Comparison of ENCODE assay signal across 8 cellular contexts in genomic region chr12:95473440-95473946, GRCh38. TPM values are rescaled to one million over a fixed set of nuclear protein-coding genes. Genes with fewer than 3 reads are reported as not detected.
A peak's percentile ranks its signal among the peaks of the same experiment; 100 is the strongest.
DNase-seq lines count a peak whose midpoint lies in the region; ATAC-seq and TF ChIP-seq lines count a peak whose summit lies in the region.

No MANE protein-coding gene starts in this region.

- H3K4me1 Mint-ChIP-seq in activated T-helper 2 cell treated with anti-CD3 and anti-CD28 coated beads, Interferon-gamma antibody, Interleukin-2, Interleukin-4, amounts not matched to agents 10 μg/mL and 5 μg/mL and 100 μg/mL, durations not matched to agents 14 hours and 24 hours and 36 hours (ENCODE audit: low read depth), result peaks cover 27% of the 10 kb centered on the region

- H3K9me3 ChIP-seq in neuronal stem cell (replicated peaks in 1 of 2; ENCODE audit: control insufficient read depth in 2 of 2, insufficient read depth in 1 of 2, low read depth in 1 of 2, low read length in 2 of 2), result no peaks in the 10 kb centered on the region

- no peak overlapping the region for H2AK5ac ChIP-seq in neuronal stem cell (ENCODE audit: low read depth, low read length)

- WGBS in neuronal stem cell (ENCODE audit: extremely low coverage in 2 of 2, insufficient read length in 2 of 2, insufficient replicate concordance in 1 of 2), 2 donors, result no CpG with 5 or more reads among the region's 25 CpGs

- H3K18ac ChIP-seq in neuronal stem cell (ENCODE audit: low read length), result no peak overlapping the region

- peaks cover 7 to 31% of the 10 kb centered on the region in 2 donors for H3K36me3 ChIP-seq in neuronal stem cell (replicated peaks in 1 of 2; ENCODE audit: control insufficient read depth in 2 of 2, insufficient read depth in 2 of 2, low read length in 2 of 2)

- no peaks in the 10 kb centered on the region for H3K9me3 Mint-ChIP-seq in activated T-helper 2 cell treated with anti-CD3 and anti-CD28 coated beads, Interferon-gamma antibody, Interleukin-2, Interleukin-4, amounts not matched to agents 10 μg/mL and 5 μg/mL and 100 μg/mL, durations not matched to agents 14 hours and 24 hours and 36 hours

- no peak for TF ChIP-seq CTCF in foreskin keratinocyte (conservative IDR thresholded peaks at IDR 0.05)

- no peak overlapping the region for H2BK12ac ChIP-seq in neuronal stem cell (ENCODE audit: low read length)

- H3K14ac ChIP-seq in neuronal stem cell (ENCODE audit: low read length), result no peak overlapping the region

- peak overlapping the region; percentile 100 for H3K4me3 Mint-ChIP-seq in activated T-helper 2 cell treated with anti-CD3 and anti-CD28 coated beads, Interferon-gamma antibody, Interleukin-2, Interleukin-4, amounts not matched to agents 10 μg/mL and 5 μg/mL and 100 μg/mL, durations not matched to agents 14 hours and 24 hours and 36 hours (ENCODE audit: low read depth)

- peak; percentile 16 for ATAC-seq in GM18519 (IDR thresholded peaks at IDR 0.05; ENCODE audit: low FRiP score, unreplicated experiment)
- peak; percentile 32 for ATAC-seq in HG03039 (IDR thresholded peaks at IDR 0.05; ENCODE audit: unreplicated experiment)
- peak; percentile 40 for ATAC-seq in foreskin keratinocyte

- H3K4ac ChIP-seq in neuronal stem cell (ENCODE audit: low read length), result no peak overlapping the region

- H2BK15ac ChIP-seq in neuronal stem cell (ENCODE audit: low read length), result no peak overlapping the region

- H2AFZ ChIP-seq in neuronal stem cell (ENCODE audit: low read length), result peak overlapping the region; percentile 84

- H3K4me3 ChIP-seq in neuronal stem cell (ENCODE audit: low read length in 2 of 2), result peak overlapping the region; percentile 90 to 97

- H3K27me3 ChIP-seq in foreskin keratinocyte (no peaks in the 10 kb centered on the region), neuronal stem cell (ENCODE audit: control insufficient read depth in 3 of 3, insufficient read depth in 3 of 3, low read depth in 1 of 3, low read length in 3 of 3) (peaks cover 0 to 8% (median 0%) of the 10 kb centered on the region in 3 experiments)

- peaks cover 43% of the 10 kb centered on the region for H3K36me3 Mint-ChIP-seq in activated T-helper 2 cell treated with anti-CD3 and anti-CD28 coated beads, Interferon-gamma antibody, Interleukin-2, Interleukin-4, amounts not matched to agents 10 μg/mL and 5 μg/mL and 100 μg/mL, durations not matched to agents 14 hours and 24 hours and 36 hours (ENCODE audit: low read depth)

- no peak overlapping the region for H2BK5ac ChIP-seq in neuronal stem cell (ENCODE audit: low read length)

- H3K79me1 ChIP-seq in neuronal stem cell (ENCODE audit: low read depth, low read length), result peaks cover 5% of the 10 kb centered on the region

- H2BK120ac ChIP-seq in neuronal stem cell (ENCODE audit: low read depth, low read length), result no peak overlapping the region

- H3K4me2 ChIP-seq in neuronal stem cell (ENCODE audit: insufficient read depth, low read length, poor library complexity, severe bottlenecking), result peak overlapping the region; percentile 73

- H4K91ac ChIP-seq in neuronal stem cell (ENCODE audit: low read depth, low read length, poor library complexity), result no peak overlapping the region

- H4K8ac ChIP-seq in neuronal stem cell (ENCODE audit: low read depth, low read length), result no peak overlapping the region

- peak overlapping the region; percentile 99 for H3K27ac Mint-ChIP-seq in activated T-helper 2 cell treated with anti-CD3 and anti-CD28 coated beads, Interferon-gamma antibody, Interleukin-2, Interleukin-4, amounts not matched to agents 10 μg/mL and 5 μg/mL and 100 μg/mL, durations not matched to agents 14 hours and 24 hours and 36 hours

- DNase-seq in Ammon's horn (ENCODE audit: low spot score) (peak; percentile 53), NCI-H446 treated with DMSO at 0.1 percent for 48 hours (lab: John Stamatoyannopoulos, UW) (peak; percentile 6), foreskin keratinocyte (peak; percentile 39 to 71), neuronal stem cell (ENCODE audit: low spot score) (peak; percentile 17), middle frontal gyrus (ENCODE audit: extremely low spot score, low spot score) (no peak)
- peak; percentile 12 for DNase-seq in activated T-helper 2 cell treated with anti-CD3 and anti-CD28 coated beads, Interferon-gamma antibody, Interleukin-2, Interleukin-4, amounts not matched to agents 10 μg/mL and 5 μg/mL and 100 μg/mL, durations not matched to agents 14 hours and 24 hours and 36 hours (ENCODE audit: low spot score)

- H3K27me3 Mint-ChIP-seq in activated T-helper 2 cell treated with anti-CD3 and anti-CD28 coated beads, Interferon-gamma antibody, Interleukin-2, Interleukin-4, amounts not matched to agents 10 μg/mL and 5 μg/mL and 100 μg/mL, durations not matched to agents 14 hours and 24 hours and 36 hours (ENCODE audit: low read depth), result no peaks in the 10 kb centered on the region

- H3K9ac ChIP-seq in neuronal stem cell (ENCODE audit: low read depth, low read length, poor library complexity), result peak overlapping the region; percentile 78

- peak overlapping the region; percentile 84 for H3K27ac ChIP-seq in foreskin keratinocyte
- H3K27ac ChIP-seq in neuronal stem cell (replicated peaks; ENCODE audit: low read length), result peak overlapping the region; percentile 51

- peak overlapping the region; percentile 19 for H3K23ac ChIP-seq in neuronal stem cell (ENCODE audit: low read depth, low read length, poor library complexity)

- no peaks in the 10 kb centered on the region for H3K4me1 ChIP-seq in foreskin keratinocyte
- peaks cover 4 to 5% of the 10 kb centered on the region in 2 donors for H3K4me1 ChIP-seq in neuronal stem cell (ENCODE audit: control insufficient read depth in 2 of 2, insufficient read depth in 1 of 2, low read depth in 1 of 2, low read length in 2 of 2)

- intact Hi-C loops in activated T-helper 2 cell treated with anti-CD3 and anti-CD28 coated beads, Interferon-gamma antibody, Interleukin-2, Interleukin-4, amounts not matched to agents 10 μg/mL and 5 μg/mL and 100 μg/mL, durations not matched to agents 14 hours and 24 hours and 36 hours (cut with micrococcal nuclease), result loop anchor here (1.0 to 10.0 kb wide), 3 partner anchors 74 to 1431 kb away; partner anchors contain the start of genes FGD6, NEDD1 and VEZT

RNA-seq across cellular contexts. Expression of gene METAP2, which starts 0.5 kb away (rescaled TPM):
- total RNA-seq in activated T-helper 2 cell treated with anti-CD3 and anti-CD28 coated beads, Interferon-gamma antibody, Interleukin-2, Interleukin-4, amounts not matched to agents 10 μg/mL and 5 μg/mL and 100 μg/mL, durations not matched to agents 14 hours and 24 hours and 36 hours, result 111 and 113 TPM in 2 replicates
- total RNA-seq in foreskin keratinocyte, result 69.9 and 90.3 TPM in 2 replicates
- polyA plus RNA-seq in foreskin keratinocyte, result 52.6 and 72.2 TPM in 2 replicates
- 120 TPM for polyA plus RNA-seq in neuronal stem cell (2013, experiment 1 of 2)
- polyA plus RNA-seq in neuronal stem cell (2013, experiment 2 of 2), result 120 TPM
